9 cellular contexts compared by ENCODE assay signal in genomic region chr11:59557940-59558643, GRCh38. TPM values are rescaled to one million over a fixed set of nuclear protein-coding genes. Genes with fewer than 3 reads are reported as not detected.
DNase-seq lines count a peak whose midpoint lies in the region; ATAC-seq and TF ChIP-seq lines count a peak whose summit lies in the region.
"Had no signal": no experiment of that assay in that cellular context is flagged by ENCODE, and none has a peak within 500 bp of the region (broad histone marks: within the 10 kb centered on the region; RNA-seq: fewer than 3 reads in every experiment).

No MANE protein-coding gene starts in this region.

- H3K36me3 Mint-ChIP-seq in Calu3 (ENCODE audit: insufficient read depth, unreplicated experiment) (peaks cover 47% of the 10 kb centered on the region), nephron progenitor cell (ENCODE audit: low read depth) (no peaks in the 10 kb centered on the region)

- no peaks in the 10 kb centered on the region for H3K9me3 ChIP-seq in MG63

- H3K36me3 ChIP-seq in MG63 (no peaks in the 10 kb centered on the region), brain microvascular endothelial cell (replicated peaks) (no peaks in the 10 kb centered on the region)

- H3K27me3 Mint-ChIP-seq in Calu3 (ENCODE audit: unreplicated experiment) (no peaks in the 10 kb centered on the region), nephron progenitor cell (ENCODE audit: low read depth, poor library complexity) (peaks cover 27% of the 10 kb centered on the region)

- H3K4me1 Mint-ChIP-seq in Calu3 (ENCODE audit: low read depth, unreplicated experiment) (peaks cover 38% of the 10 kb centered on the region), nephron progenitor cell (peaks cover 19% of the 10 kb centered on the region)

- no TSS peak for BruUV-seq in Calu3 (replicated peaks; lab: Mats Ljungman, UMichigan)

- H3K4me3 ChIP-seq in MG63 (peak overlapping the region; percentile 62), brain microvascular endothelial cell (ENCODE audit: low read depth, low read length) (peak overlapping the region; percentile 47)
- H3K4me3 ChIP-seq: lung had no signal

- H3K4me3 Mint-ChIP-seq in Calu3 (ENCODE audit: low read depth, unreplicated experiment) = peak overlapping the region; percentile 50
- peak overlapping the region; percentile 87 for H3K4me3 Mint-ChIP-seq in nephron progenitor cell

- H3K9me3 Mint-ChIP-seq in Calu3 (ENCODE audit: low read depth, unreplicated experiment) (no peaks in the 10 kb centered on the region), nephron progenitor cell (peaks cover 3% of the 10 kb centered on the region)

- H3K27me3 ChIP-seq in MG63 (no peaks in the 10 kb centered on the region), brain microvascular endothelial cell (replicated peaks) (no peaks in the 10 kb centered on the region)

- ATAC-seq in GM21717 (IDR thresholded peaks at IDR 0.05; ENCODE audit: unreplicated experiment) = no peak

- in situ Hi-C loops in brain microvascular endothelial cell (cut with HindIII; ENCODE audit: low pct_ligation_motif_present, low sequenced_read_pairs) = no loop called here

- intact Hi-C loops in Calu3 (cut with micrococcal nuclease; ENCODE audit: unreplicated experiment) = no loop called here

- CTCF ChIA-PET in Calu3 (lab: Charles Lee) = no interaction called here

- peak overlapping the region; percentile 9 for H3K27ac ChIP-seq in brain microvascular endothelial cell

- no peak for DNase-seq in Calu3
- no peak for DNase-seq in MG63
- DNase-seq in brain microvascular endothelial cell = no peak
- DNase-seq in nephron progenitor cell = no peak
- no peak for DNase-seq in AG08396 (ENCODE audit: low spot score)
- DNase-seq in SW480 (ENCODE audit: low spot score) = no peak
- no peak for DNase-seq in midbrain (lab: John Stamatoyannopoulos, UW)

- no peak for TF ChIP-seq CTCF in Calu3 (IDR thresholded peaks at IDR 0.05; ENCODE audit: unreplicated experiment)
- TF ChIP-seq CTCF in brain microvascular endothelial cell (IDR thresholded peaks at IDR 0.05; ENCODE audit: low read depth, low read length, missing control alignments) = no peak
- TF ChIP-seq CTCF in nephron progenitor cell (IDR thresholded peaks at IDR 0.05) = no peak

- peak overlapping the region; percentile 87 for H3K27ac Mint-ChIP-seq in Calu3 (ENCODE audit: unreplicated experiment)
- no peak overlapping the region for H3K27ac Mint-ChIP-seq in nephron progenitor cell

RNA-seq across cellular contexts. Expression of gene OR4D9, which starts 46.8 kb away (rescaled TPM):
- total RNA-seq in Calu3 (2022) = not detected in 2 replicates
- total RNA-seq in MG63 (2014; rRNA removed; shearing (Covaris generic); ENCODE audit: low replicate concordance) = not detected in 2 replicates
- total RNA-seq: lung had no signal

RNA-seq across cellular contexts. Expression of gene OR4D11, which starts 54.7 kb away (rescaled TPM):
- total RNA-seq in Calu3 (2022) = not detected in 2 replicates
- not detected in 2 replicates for total RNA-seq in MG63 (2014; rRNA removed; shearing (Covaris generic); ENCODE audit: low replicate concordance)
- total RNA-seq: lung had no signal

RNA-seq across cellular contexts. Expression of gene OSBP, which starts 57.5 kb away (rescaled TPM):
- total RNA-seq in Calu3 (2022) = 58.6 and 60.7 TPM in 2 replicates
- 19.1 and 23.8 TPM in 2 replicates for total RNA-seq in MG63 (2014; rRNA removed; shearing (Covaris generic); ENCODE audit: low replicate concordance)
